8 cellular contexts compared by ENCODE assay signal in the genomic region with DNA sequence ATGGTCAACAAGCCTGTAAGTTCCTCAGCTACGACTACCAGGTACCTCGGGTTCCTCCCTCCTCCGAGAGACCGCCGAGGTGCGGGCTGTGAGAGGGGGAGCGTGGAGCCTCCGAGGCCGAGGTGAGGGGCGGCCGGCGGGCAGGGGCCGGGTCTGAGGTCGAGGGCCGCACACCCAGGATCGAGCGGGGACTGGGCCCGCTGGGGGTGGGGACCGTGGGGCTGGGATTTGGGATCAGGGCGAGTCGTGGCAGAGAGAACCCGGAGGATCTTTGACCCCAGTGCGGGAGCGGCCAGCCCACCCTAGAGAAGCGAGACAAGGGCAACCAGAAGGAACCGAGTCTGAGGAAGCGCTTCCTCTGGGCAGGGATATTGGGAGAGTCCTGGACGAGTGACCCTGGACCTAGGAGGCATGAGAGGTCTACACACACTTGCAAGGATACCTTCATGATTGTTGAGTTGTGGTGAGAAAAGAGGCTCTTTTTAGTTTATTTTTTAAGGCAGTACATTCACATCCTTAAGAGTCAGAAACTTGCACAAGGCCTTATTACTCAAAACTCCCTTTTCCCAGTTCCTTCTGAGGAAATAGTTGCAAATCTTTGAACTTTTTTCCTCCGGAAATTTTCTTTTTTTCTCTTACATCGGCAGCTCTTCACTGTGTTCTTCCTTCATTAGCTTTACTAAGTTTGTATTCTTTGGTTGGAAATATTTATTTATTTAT. TPM values are rescaled to one million over a fixed set of nuclear protein-coding genes. Genes with fewer than 3 reads are reported as not detected.
DNase-seq lines count a peak whose midpoint lies in the region; ATAC-seq, FAIRE-seq and TF ChIP-seq lines count a peak whose summit lies in the region.

No MANE protein-coding gene starts in this region.

- peaks cover 16% of the 10 kb centered on the region for H3K4me1 Mint-ChIP-seq in neural crest cell

- peaks cover 7% of the 10 kb centered on the region for H3K36me3 Mint-ChIP-seq in neural crest cell (ENCODE audit: low read depth)

- ATAC-seq in GM19397 (IDR thresholded peaks at IDR 0.05; ENCODE audit: unreplicated experiment) (no peak), HG03045 (IDR thresholded peaks at IDR 0.05; ENCODE audit: unreplicated experiment) (no peak)

- no peaks in the 10 kb centered on the region for H3K4me1 ChIP-seq in ES-I3 (ENCODE audit: insufficient read depth, low read length)

- no peak for FAIRE-seq in RCC 7860 (lab: Jason Lieb, UNC)

- TF ChIP-seq POLR2A in erythroblast (IDR thresholded peaks at IDR 0.05; ENCODE audit: low read length) = no peak

- no peak for TF ChIP-seq CTCF in epithelial cell of proximal tubule (conservative IDR thresholded peaks at IDR 0.05; ENCODE audit: low read depth, low read length)
- no peak for TF ChIP-seq CTCF in neural crest cell (conservative IDR thresholded peaks at IDR 0.05)

- H3K36me3 ChIP-seq in ES-I3 (ENCODE audit: insufficient read depth, low read length) = no peaks in the 10 kb centered on the region

- H3K9ac ChIP-seq in ES-I3 (ENCODE audit: low read depth, low read length) = peak overlapping the region; percentile 89; the same call in 1 of the 2 replicates

- H3K9me3 Mint-ChIP-seq in neural crest cell = no peaks in the 10 kb centered on the region

- peak overlapping the region; percentile 97 for H3K4me3 Mint-ChIP-seq in neural crest cell

- no peaks in the 10 kb centered on the region for H3K27me3 Mint-ChIP-seq in neural crest cell (ENCODE audit: low read depth)

- DNase-seq in RCC 7860 (ENCODE audit: low spot score) (peak; percentile 19), epithelial cell of proximal tubule (ENCODE audit: low read depth) (no peak), neural crest cell (ENCODE audit: low read depth, low spot score) (no peak), NOMO-1 (lab: John Stamatoyannopoulos, UW; ENCODE audit: unreplicated experiment in 2 of 2) (no peak), erythroblast (lab: John Stamatoyannopoulos, UW) (no peak)

- H3K27ac Mint-ChIP-seq in neural crest cell (ENCODE audit: unreplicated experiment) = peak overlapping the region; percentile 98

- H3K4me3 ChIP-seq in epithelial cell of proximal tubule (ENCODE audit: low read depth, low read length) = peak overlapping the region; percentile 74

- H3K9me3 ChIP-seq in ES-I3 (ENCODE audit: control insufficient read depth, insufficient read depth, low read length) = no peaks in the 10 kb centered on the region

RNA-seq across cellular contexts. Expression of a gene that starts 0.4 kb away (rescaled TPM):
- total RNA-seq in epithelial cell of proximal tubule (0.81 and 2.2 TPM in 2 replicates), neural crest cell (3.8 and 4.3 TPM in 2 replicates)

RNA-seq across cellular contexts. Expression of a gene that starts 28.3 kb away (rescaled TPM):
- total RNA-seq in epithelial cell of proximal tubule = 207 and 359 TPM in 2 replicates
- total RNA-seq in neural crest cell = 284 and 292 TPM in 2 replicates
